9 cellular contexts compared by ENCODE assay signal in genomic region chr17:76491271-76492184, GRCh38. TPM values are rescaled to one million over a fixed set of nuclear protein-coding genes. Genes with fewer than 3 reads are reported as not detected.
A peak's percentile ranks its signal among the peaks of the same experiment; 100 is the strongest.
DNase-seq lines count a peak whose midpoint lies in the region; ATAC-seq and TF ChIP-seq lines count a peak whose summit lies in the region.
"Had no signal": no experiment of that assay in that cellular context is flagged by ENCODE, and none has a peak within 500 bp of the region (broad histone marks: within the 10 kb centered on the region; RNA-seq: fewer than 3 reads in every experiment).

No MANE protein-coding gene starts in this region.

- POLR2A ChIA-PET in activated naive CD8-positive, alpha-beta T cell treated with anti-CD3 and anti-CD28 coated beads, Interleukin-2, amount 10 ng/mL, durations not matched to agents 7 days and 5 days (lab: Charles Lee): interaction anchor here (0.9 to 4.9 kb wide), 9 partner anchors 8 to 138 kb away, joined by 3 to 35 read pairs (median 6); partner anchors contain the start of genes PRPSAP1 and RHBDF2

- no peak for TF ChIP-seq CTCF in GM12865 (IDR thresholded peaks at IDR 0.05; ENCODE audit: insufficient read depth, low read depth, low read length, missing control alignments)

- ATAC-seq in HG02763 (IDR thresholded peaks at IDR 0.05; ENCODE audit: unreplicated experiment) (peak; percentile 7), naive B cell (ENCODE audit: low read depth in 2 of 2) (peak; percentile 9 to 10)
- ATAC-seq in activated naive CD8-positive, alpha-beta T cell treated with anti-CD3 and anti-CD28 coated beads, Interleukin-2, amount 10 ng/mL, durations not matched to agents 7 days and 5 days (ENCODE audit: low read depth): peak; percentile 57
- ATAC-seq: SK-N-SH treated with all-trans-retinoic acid at 6 μM for 48 hours had no signal

- DNase-seq in GM12865 (ENCODE audit: low read depth) (peak; percentile 64), naive B cell (no peak), NCI-H2029 (lab: John Stamatoyannopoulos, UW) (no peak), NCI-H82 (lab: John Stamatoyannopoulos, UW) (no peak), D341Med (ENCODE audit: low spot score) (no peak), ureter (ENCODE audit: low spot score) (no peak)
- DNase-seq in activated naive CD8-positive, alpha-beta T cell treated with anti-CD3 and anti-CD28 coated beads, Interleukin-2, amount 10 ng/mL, durations not matched to agents 7 days and 5 days: peak; percentile 66

- peak overlapping the region; percentile 47 for H3K4me3 ChIP-seq in GM12865 (ENCODE audit: low read depth, low read length)

- H3K4me3 Mint-ChIP-seq in activated naive CD8-positive, alpha-beta T cell treated with anti-CD3 and anti-CD28 coated beads, Interleukin-2, amount 10 ng/mL, durations not matched to agents 7 days and 5 days: peak overlapping the region; percentile 86
- peak overlapping the region; percentile 81 to 96 (median 91) for H3K4me3 Mint-ChIP-seq in naive B cell

- peak overlapping the region; percentile 98 for H3K27ac Mint-ChIP-seq in activated naive CD8-positive, alpha-beta T cell treated with anti-CD3 and anti-CD28 coated beads, Interleukin-2, amount 10 ng/mL, durations not matched to agents 7 days and 5 days
- H3K27ac Mint-ChIP-seq in naive B cell: peak overlapping the region; percentile 96 to 99 (median 96)

- H3K27me3 Mint-ChIP-seq in activated naive CD8-positive, alpha-beta T cell treated with anti-CD3 and anti-CD28 coated beads, Interleukin-2, amount 10 ng/mL, durations not matched to agents 7 days and 5 days: no peaks in the 10 kb centered on the region
- no peaks in the 10 kb centered on the region for H3K27me3 Mint-ChIP-seq in naive B cell

- H3K9me3 Mint-ChIP-seq in activated naive CD8-positive, alpha-beta T cell treated with anti-CD3 and anti-CD28 coated beads, Interleukin-2, amount 10 ng/mL, durations not matched to agents 7 days and 5 days: no peaks in the 10 kb centered on the region
- H3K9me3 Mint-ChIP-seq in naive B cell: peaks cover 0 to 1% (median 0%) of the 10 kb centered on the region in 7 donors

- peaks cover 7% of the 10 kb centered on the region for H3K36me3 Mint-ChIP-seq in activated naive CD8-positive, alpha-beta T cell treated with anti-CD3 and anti-CD28 coated beads, Interleukin-2, amount 10 ng/mL, durations not matched to agents 7 days and 5 days
- H3K36me3 Mint-ChIP-seq in naive B cell: no peaks in the 10 kb centered on the region

- H3K4me1 Mint-ChIP-seq in activated naive CD8-positive, alpha-beta T cell treated with anti-CD3 and anti-CD28 coated beads, Interleukin-2, amount 10 ng/mL, durations not matched to agents 7 days and 5 days: peaks cover 33% of the 10 kb centered on the region
- peaks cover 54 to 93% (median 81%) of the 10 kb centered on the region in 3 donors for H3K4me1 Mint-ChIP-seq in naive B cell

RNA-seq across cellular contexts. Expression of gene RHBDF2, which starts 9.7 kb away (rescaled TPM):
- 10 to 100 TPM; 65.1 to 67.2 TPM for total RNA-seq in activated naive CD8-positive, alpha-beta T cell treated with anti-CD3 and anti-CD28 coated beads, Interleukin-2, amount 10 ng/mL, durations not matched to agents 7 days and 5 days
- polyA plus RNA-seq in naive B cell (ENCODE audit: low read depth in 6 of 6): 100 to 1,000 TPM in 1 of 6 donors, 10 to 100 TPM in 5; 44.0 to 148 (median 51.7) TPM
- 41.6 TPM for total RNA-seq in ureter

RNA-seq across cellular contexts. Expression of gene AANAT, which starts 24.1 kb away (rescaled TPM):
- total RNA-seq in activated naive CD8-positive, alpha-beta T cell treated with anti-CD3 and anti-CD28 coated beads, Interleukin-2, amount 10 ng/mL, durations not matched to agents 7 days and 5 days: not detected
- polyA plus RNA-seq in naive B cell (ENCODE audit: low read depth in 6 of 6): 1 to 10 TPM in 1 of 6 donors, under 1 TPM in 2, not detected in 3; 0.24 to 1.2 (median 0.43) TPM
- total RNA-seq in ureter: not detected

RNA-seq across cellular contexts. Expression of gene UBE2O, which starts 38.6 kb away (rescaled TPM):
- total RNA-seq in activated naive CD8-positive, alpha-beta T cell treated with anti-CD3 and anti-CD28 coated beads, Interleukin-2, amount 10 ng/mL, durations not matched to agents 7 days and 5 days: 10 to 100 TPM; 31.3 to 31.4 TPM
- 10 to 100 TPM; 11.0 to 26.0 (median 16.4) TPM for polyA plus RNA-seq in naive B cell (ENCODE audit: low read depth in 6 of 6)
- total RNA-seq in ureter: 30.3 TPM

RNA-seq across cellular contexts. Expression of gene CYGB, which starts 46.0 kb away (rescaled TPM):
- total RNA-seq in activated naive CD8-positive, alpha-beta T cell treated with anti-CD3 and anti-CD28 coated beads, Interleukin-2, amount 10 ng/mL, durations not matched to agents 7 days and 5 days: under 1 TPM in 1 of 2 experiments, not detected in 1; 0.37 TPM
- 1 to 10 TPM in 2 of 6 donors, under 1 TPM in 4; 0.21 to 2.4 (median 0.79) TPM for polyA plus RNA-seq in naive B cell (ENCODE audit: low read depth in 6 of 6)
- total RNA-seq in ureter: 24.6 TPM

RNA-seq across cellular contexts. Expression of gene PRCD, which starts 48.3 kb away (rescaled TPM):
- total RNA-seq in activated naive CD8-positive, alpha-beta T cell treated with anti-CD3 and anti-CD28 coated beads, Interleukin-2, amount 10 ng/mL, durations not matched to agents 7 days and 5 days: 1 to 10 TPM in 1 of 2 experiments, under 1 TPM in 1; 0.78 to 1.1 TPM
- polyA plus RNA-seq in naive B cell (ENCODE audit: low read depth in 6 of 6): 10 to 100 TPM; 21.6 to 54.4 (median 34.3) TPM
- 11.5 TPM for total RNA-seq in ureter

Comparison
In these comparisons a context has a peak if more than half of its experiments do, and no peak if none do; other contexts are left out.
1. DNase-seq: peak in GM12865 (single experiment) and activated naive CD8-positive, alpha-beta T cell treated with anti-CD3 and anti-CD28 coated beads, Interleukin-2, amount 10 ng/mL, durations not matched to agents 7 days and 5 days (single experiment); none in naive B cell (single experiment), NCI-H2029 (single experiment), NCI-H82 (single experiment), D341Med (single experiment) and ureter (single experiment).
2. ATAC-seq: peak in every context shown above with its lines; median percentile 57 in activated naive CD8-positive, alpha-beta T cell treated with anti-CD3 and anti-CD28 coated beads, Interleukin-2, amount 10 ng/mL, durations not matched to agents 7 days and 5 days; 10 in naive B cell; 7 in HG02763.